ENCODE assay signal across 8 cellular contexts in the genomic region with DNA sequence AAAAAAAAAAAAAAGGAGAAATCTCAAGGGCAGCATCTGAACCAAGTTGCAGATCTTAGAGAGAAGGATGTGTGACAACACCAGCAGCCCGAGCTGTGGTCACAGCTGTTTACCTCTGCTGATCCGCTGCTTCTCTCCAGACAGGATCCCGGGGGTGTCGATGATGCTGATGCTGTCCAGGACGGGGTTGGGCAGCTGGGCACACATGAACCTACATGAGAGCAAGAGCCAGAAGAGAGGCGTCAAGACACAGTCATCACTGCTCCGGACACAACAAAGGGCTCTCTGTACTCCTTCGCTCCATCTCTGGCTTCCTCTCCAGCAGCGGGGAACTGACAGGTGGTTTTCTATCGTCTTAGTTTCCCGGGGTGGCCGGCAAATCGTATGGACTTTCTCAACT. TPM values are rescaled to one million over a fixed set of nuclear protein-coding genes. Genes with fewer than 3 reads are reported as not detected.
DNase-seq lines count a peak whose midpoint lies in the region; ATAC-seq and TF ChIP-seq lines count a peak whose summit lies in the region.
"Had no signal": no experiment of that assay in that cellular context is flagged by ENCODE, and none has a peak within 500 bp of the region (broad histone marks: within the 10 kb centered on the region; RNA-seq: fewer than 3 reads in every experiment).

No MANE protein-coding gene starts in this region.

- H3K4me3 ChIP-seq in heart right ventricle (peak overlapping the region in 6 of 10 donors; percentile 91 to 99 (median 96)), upper lobe of right lung (peak overlapping the region; percentile 99)

- intact Hi-C loops in heart right ventricle (cut with DNase I) (no loop called here), Right ventricle myocardium superior (cut with DNase I) (no loop called here), upper lobe of right lung (cut with DNase I) (no loop called here)

- H3K27ac Mint-ChIP-seq in immature natural killer cell = peak overlapping the region; percentile 90 to 99 (median 98)

- ATAC-seq in heart right ventricle (no peak), Right ventricle myocardium superior (ENCODE audit: poor library complexity) (no peak), upper lobe of right lung (no peak), HG03159 (IDR thresholded peaks at IDR 0.05; ENCODE audit: unreplicated experiment) (no peak), GM18858 (IDR thresholded peaks at IDR 0.05; ENCODE audit: unreplicated experiment) (no peak)
- ATAC-seq: right lobe of liver had no signal

- H3K27me3 Mint-ChIP-seq in immature natural killer cell (ENCODE audit: low read depth in 3 of 3) = peaks cover 25 to 35% (median 34%) of the 10 kb centered on the region in 3 donors

- no peaks in the 10 kb centered on the region for H3K9me3 Mint-ChIP-seq in immature natural killer cell

- H3K4me1 ChIP-seq in heart right ventricle (peaks cover 44 to 88% (median 82%) of the 10 kb centered on the region in 9 donors), upper lobe of right lung (peaks cover 71% of the 10 kb centered on the region)

- peaks cover 84% of the 10 kb centered on the region in 2 donors for H3K4me1 Mint-ChIP-seq in immature natural killer cell

- WGBS in heart right ventricle, 2 donors = 62 to 69% methylated on average over 13 of the region's 13 CpGs

- H3K36me3 ChIP-seq in heart right ventricle = peaks cover 3 to 60% (median 10%) of the 10 kb centered on the region in 9 donors
- peaks cover 37% of the 10 kb centered on the region for H3K36me3 ChIP-seq in upper lobe of right lung
- H3K36me3 ChIP-seq: right lobe of liver had no signal

- H3K36me3 Mint-ChIP-seq in immature natural killer cell = peaks cover 8 to 26% (median 26%) of the 10 kb centered on the region in 3 donors

- H3K27ac ChIP-seq in heart right ventricle = peak overlapping the region in 7 of 10 donors; percentile 17 to 96 (median 92)
- H3K27ac ChIP-seq in upper lobe of right lung = peak overlapping the region; percentile 25

- H3K27me3 ChIP-seq in heart right ventricle = no peaks in the 10 kb centered on the region
- no peaks in the 10 kb centered on the region for H3K27me3 ChIP-seq in upper lobe of right lung
- H3K27me3 ChIP-seq: right lobe of liver had no signal

- H3K9me3 ChIP-seq in heart right ventricle (no peaks in the 10 kb centered on the region), upper lobe of right lung (no peaks in the 10 kb centered on the region)
- H3K9me3 ChIP-seq: right lobe of liver had no signal

- peak overlapping the region; percentile 93 to 99 (median 98) for H3K4me3 Mint-ChIP-seq in immature natural killer cell

- no peak for DNase-seq in heart right ventricle
- no peak for DNase-seq in Right ventricle myocardium superior
- DNase-seq in immature natural killer cell = peak; percentile 65 to 90 (median 77)
- DNase-seq in upper lobe of right lung = no peak
- DNase-seq: KG1, right lobe of liver had no signal

- TF ChIP-seq CTCF in heart right ventricle (IDR thresholded peaks at IDR 0.05) = no peak
- no peak for TF ChIP-seq CTCF in upper lobe of right lung (IDR thresholded peaks at IDR 0.05)

RNA-seq across cellular contexts. Expression of gene EHD1, which starts 4.1 kb away (rescaled TPM):
- total RNA-seq in heart right ventricle = 10 to 100 TPM; 30.7 to 73.1 (median 43.9) TPM
- polyA plus RNA-seq in heart right ventricle = 10 to 100 TPM; 26.0 to 39.7 TPM
- total RNA-seq in Right ventricle myocardium superior = 47.4 TPM
- polyA plus RNA-seq in immature natural killer cell = 100 to 1,000 TPM; 136 to 247 (median 160) TPM
- 94.6 TPM for total RNA-seq in upper lobe of right lung

RNA-seq across cellular contexts. Expression of gene CDC42BPG, which starts 29.9 kb away (rescaled TPM):
- total RNA-seq in heart right ventricle = 1 to 10 TPM in 1 of 10 donors, under 1 TPM in 9; 0.04 to 1.3 (median 0.27) TPM
- under 1 TPM; 0.17 to 0.37 TPM for polyA plus RNA-seq in heart right ventricle
- 0.35 TPM for total RNA-seq in Right ventricle myocardium superior
- polyA plus RNA-seq in immature natural killer cell = under 1 TPM in 2 of 3 donors, not detected in 1; 0.13 to 0.22 TPM
- total RNA-seq in upper lobe of right lung = 20.9 TPM

RNA-seq across cellular contexts. Expression of gene ATG2A, which starts 42.7 kb away (rescaled TPM):
- total RNA-seq in heart right ventricle (10 to 100 TPM; 12.4 to 17.7 (median 16.0) TPM), Right ventricle myocardium superior (11.5 TPM), upper lobe of right lung (23.2 TPM)
- polyA plus RNA-seq in heart right ventricle (10 to 100 TPM; 14.8 to 18.6 TPM), immature natural killer cell (10 to 100 TPM in 1 of 3 donors, 1 to 10 TPM in 2; 3.7 to 10.0 (median 6.7) TPM)

RNA-seq across cellular contexts. Expression of gene PPP2R5B, which starts 50.2 kb away (rescaled TPM):
- 10 to 100 TPM; 13.4 to 29.8 (median 20.4) TPM for total RNA-seq in heart right ventricle
- 10 to 100 TPM; 26.6 to 30.8 TPM for polyA plus RNA-seq in heart right ventricle
- 20.6 TPM for total RNA-seq in Right ventricle myocardium superior
- polyA plus RNA-seq in immature natural killer cell = 10 to 100 TPM in 2 of 3 donors, 1 to 10 TPM in 1; 7.8 to 14.6 (median 14.0) TPM
- 29.4 TPM for total RNA-seq in upper lobe of right lung

Comparison
In these comparisons a context has a peak if more than half of its experiments do, and no peak if none do; other contexts are left out.
1. DNase-seq: peak in immature natural killer cell (3 of 3); none in heart right ventricle (0 of 2), Right ventricle myocardium superior (single experiment) and upper lobe of right lung (single experiment).